Comparison of ENCODE assay signal across 8 cellular contexts in the genomic region with DNA sequence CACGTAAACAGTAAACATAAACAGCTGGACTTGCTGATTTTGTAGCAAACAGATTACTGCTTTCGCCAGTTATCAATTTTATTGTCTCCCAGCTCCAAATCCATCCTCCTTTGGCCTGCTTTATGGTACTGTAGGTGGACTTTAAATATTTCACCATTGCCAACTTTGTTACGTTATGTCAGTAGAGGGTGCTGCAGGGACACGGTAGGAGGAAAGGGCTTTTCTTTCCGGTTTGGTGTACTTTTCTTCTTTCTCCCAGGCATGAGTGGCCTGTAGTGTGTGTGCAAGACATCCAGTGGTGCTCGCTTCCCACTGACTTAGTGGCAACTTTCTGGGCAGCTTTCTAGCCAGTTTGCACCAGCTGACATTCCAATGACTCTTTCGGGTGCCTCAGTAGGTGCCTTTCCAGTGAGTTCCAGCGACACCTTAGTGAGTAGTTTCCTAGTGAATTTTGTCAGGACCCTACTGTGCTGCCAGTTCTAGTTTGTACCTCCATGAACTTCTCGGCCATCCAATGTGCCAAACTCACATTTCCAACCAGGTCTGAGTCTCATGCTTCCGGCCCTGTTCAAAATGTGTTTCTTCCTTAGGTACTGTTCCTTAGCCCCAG.
DNase-seq lines count a peak whose midpoint lies in the region; ATAC-seq and TF ChIP-seq lines count a peak whose summit lies in the region.

No MANE protein-coding gene starts in this region.

- H3K36me3 Mint-ChIP-seq in osteocyte (ENCODE audit: unreplicated experiment) (no peaks in the 10 kb centered on the region), mesothelial cell of epicardium (peaks cover 4% of the 10 kb centered on the region)
- H3K36me3 Mint-ChIP-seq in activated T-helper 17 cell treated with anti-CD3 and anti-CD28 coated beads, Interleukin-2, amount 50 U/mL, for 72 hours (ENCODE audit: low read depth), result no peaks in the 10 kb centered on the region

- H3K4me3 Mint-ChIP-seq in osteocyte (ENCODE audit: unreplicated experiment), result no peak overlapping the region
- H3K4me3 Mint-ChIP-seq in activated T-helper 17 cell treated with anti-CD3 and anti-CD28 coated beads, Interleukin-2, amount 50 U/mL, for 72 hours, result no peak overlapping the region
- H3K4me3 Mint-ChIP-seq in mesothelial cell of epicardium, result no peak overlapping the region

- no peak for DNase-seq in Right ventricle myocardium superior
- DNase-seq in Right ventricle myocardium inferior (ENCODE audit: missing footprints), result no peak
- DNase-seq in NCI-H460 (ENCODE audit: extremely low read depth, low read depth), result peak; percentile 22
- peak; percentile 38 to 82 for DNase-seq in T47D (ENCODE audit: low read depth in 1 of 2, low spot score in 1 of 2)
- no peak for DNase-seq in osteocyte (ENCODE audit: extremely low spot score, unreplicated experiment)
- no peak for DNase-seq in mesothelial cell of epicardium (ENCODE audit: low spot score in 2 of 2, unreplicated experiment in 2 of 2)

- no peak overlapping the region for H3K27ac Mint-ChIP-seq in osteocyte (ENCODE audit: unreplicated experiment)
- no peak overlapping the region for H3K27ac Mint-ChIP-seq in activated T-helper 17 cell treated with anti-CD3 and anti-CD28 coated beads, Interleukin-2, amount 50 U/mL, for 72 hours
- H3K27ac Mint-ChIP-seq in mesothelial cell of epicardium, result no peak overlapping the region

- H3K27me3 Mint-ChIP-seq in osteocyte (ENCODE audit: unreplicated experiment) (peaks cover 2% of the 10 kb centered on the region), mesothelial cell of epicardium (ENCODE audit: low read depth) (no peaks in the 10 kb centered on the region)
- H3K27me3 Mint-ChIP-seq in activated T-helper 17 cell treated with anti-CD3 and anti-CD28 coated beads, Interleukin-2, amount 50 U/mL, for 72 hours, result no peaks in the 10 kb centered on the region

- in situ Hi-C loops in T47D (cut with HindIII; ENCODE audit: low pct_unique_long_range_greater_than_20kb, low sequenced_read_pairs), result no loop called here

- ATAC-seq in Right ventricle myocardium superior (ENCODE audit: poor library complexity) (peak; percentile 49), Right ventricle myocardium inferior (no peak), HG03159 (IDR thresholded peaks at IDR 0.05; ENCODE audit: unreplicated experiment) (peak; percentile 86)
- no peak for ATAC-seq in activated T-helper 17 cell treated with anti-CD3 and anti-CD28 coated beads, Interleukin-2, amount 50 U/mL, for 72 hours (replicated peaks)

- no peaks in the 10 kb centered on the region for H3K4me1 Mint-ChIP-seq in osteocyte (ENCODE audit: unreplicated experiment)
- no peaks in the 10 kb centered on the region for H3K4me1 Mint-ChIP-seq in activated T-helper 17 cell treated with anti-CD3 and anti-CD28 coated beads, Interleukin-2, amount 50 U/mL, for 72 hours
- no peaks in the 10 kb centered on the region for H3K4me1 Mint-ChIP-seq in mesothelial cell of epicardium

- peaks cover 21% of the 10 kb centered on the region for H3K9me3 Mint-ChIP-seq in osteocyte (ENCODE audit: unreplicated experiment)
- peaks cover 14% of the 10 kb centered on the region for H3K9me3 Mint-ChIP-seq in activated T-helper 17 cell treated with anti-CD3 and anti-CD28 coated beads, Interleukin-2, amount 50 U/mL, for 72 hours
- peaks cover 51% of the 10 kb centered on the region for H3K9me3 Mint-ChIP-seq in mesothelial cell of epicardium

- intact Hi-C loops in Right ventricle myocardium superior (cut with DNase I), result no loop called here
- intact Hi-C loops in Right ventricle myocardium inferior (cut with DNase I), result no loop called here

- TF ChIP-seq CTCF in osteocyte (IDR thresholded peaks at IDR 0.05) (peak; percentile 39), mesothelial cell of epicardium (IDR thresholded peaks at IDR 0.05; ENCODE audit: unreplicated experiment) (no peak)

Comparison
In these comparisons a context has a peak if more than half of its experiments do, and no peak if none do; other contexts are left out.
1. ATAC-seq: peak in Right ventricle myocardium superior (single experiment) and HG03159 (single experiment); none in Right ventricle myocardium inferior (single experiment) and activated T-helper 17 cell treated with anti-CD3 and anti-CD28 coated beads, Interleukin-2, amount 50 U/mL, for 72 hours (single experiment).
2. DNase-seq: peak in NCI-H460 (single experiment) and T47D (2 of 2); none in Right ventricle myocardium superior (single experiment), Right ventricle myocardium inferior (single experiment), osteocyte (single experiment) and mesothelial cell of epicardium (0 of 2).